In genomic region chr14:37397941-37398215, GRCh38 we compare ENCODE assay signal across 13 cellular contexts.
DNase-seq lines count a peak whose midpoint lies in the region; ATAC-seq and TF ChIP-seq lines count a peak whose summit lies in the region.
"Had no signal": no experiment of that assay in that cellular context is flagged by ENCODE, and none has a peak within 500 bp of the region (broad histone marks: within the 10 kb centered on the region; RNA-seq: fewer than 3 reads in every experiment).

No MANE protein-coding gene starts in this region.

- no peak overlapping the region for H2AK5ac ChIP-seq in H9 (ENCODE audit: insufficient read length, low read length)

- H3K27ac Mint-ChIP-seq in H9, result peak overlapping the region; percentile 49 to 90 (median 86)
- peak overlapping the region; percentile 45 for H3K27ac Mint-ChIP-seq in endodermal cell
- no peak overlapping the region for H3K27ac Mint-ChIP-seq in nephron progenitor cell
- H3K27ac Mint-ChIP-seq: CD4-positive, alpha-beta memory T cell; HFFc6 had no signal

- H2BK120ac ChIP-seq in H9 (ENCODE audit: low read depth, low read length, poor library complexity, severe bottlenecking), result no peak overlapping the region

- DNase-seq in H9 (no peak), endodermal cell (no peak), NCI-H1417 treated with DMSO at 0.1 percent for 48 hours (lab: John Stamatoyannopoulos, UW) (no peak), nephron progenitor cell (no peak)
- DNase-seq: C1 segment of cervical spinal cord; CD4-positive, alpha-beta memory T cell; COR-L47; DND-41; H7; HFFc6 had no signal

- H3K27ac ChIP-seq in H9 (ENCODE audit: insufficient read length, low read depth, low read length) (no peak overlapping the region), KMS-11 (peak overlapping the region; percentile 26; the same call in 1 of the 2 replicates), endodermal cell (ENCODE audit: low read depth, low read length) (no peak overlapping the region)

- H3K4me1 Mint-ChIP-seq in H9 (peaks cover 9 to 11% of the 10 kb centered on the region in 2 experiments), endodermal cell (peaks cover 12% of the 10 kb centered on the region), nephron progenitor cell (no peaks in the 10 kb centered on the region)
- H3K4me1 Mint-ChIP-seq: CD4-positive, alpha-beta memory T cell had no signal

- H2BK5ac ChIP-seq in H9 (ENCODE audit: insufficient read length, low read length), result no peak overlapping the region

- H3K4me3 Mint-ChIP-seq in H9 (no peak overlapping the region), endodermal cell (no peak overlapping the region), nephron progenitor cell (no peak overlapping the region)
- H3K4me3 Mint-ChIP-seq: CD4-positive, alpha-beta memory T cell; HFFc6 had no signal

- H2AFZ ChIP-seq in H9 (ENCODE audit: low read length), result no peak overlapping the region
- peak overlapping the region; percentile 26; the same call in 1 of the 2 replicates for H2AFZ ChIP-seq in KMS-11 (ENCODE audit: low read depth)

- no peak overlapping the region for H3K18ac ChIP-seq in H9 (ENCODE audit: insufficient read length, low read depth, low read length)

- no peak overlapping the region for H3K4ac ChIP-seq in H9 (ENCODE audit: low read depth, low read length)

- no peak overlapping the region for H3K56ac ChIP-seq in H9 (ENCODE audit: insufficient read length, low read depth, low read length)

- H2BK15ac ChIP-seq in H9 (ENCODE audit: low read depth, low read length), result no peak overlapping the region

- no peaks in the 10 kb centered on the region for H3K9me3 ChIP-seq in H9 (ENCODE audit: control insufficient read depth, low read depth, low read length)
- H3K9me3 ChIP-seq in endodermal cell (ENCODE audit: control insufficient read depth, low read length), result peaks cover 43% of the 10 kb centered on the region

- H2BK12ac ChIP-seq in H9 (ENCODE audit: insufficient read length, low read depth, low read length), result no peak overlapping the region

- no peak overlapping the region for H3K9ac ChIP-seq in H9 (ENCODE audit: extremely low read depth, insufficient read length, low read length)
- H3K9ac ChIP-seq in KMS-11, result no peak overlapping the region
- H3K9ac ChIP-seq in endodermal cell (ENCODE audit: extremely low read depth, low read length, poor library complexity, severe bottlenecking), result no peak overlapping the region

- ATAC-seq in HG03095 (IDR thresholded peaks at IDR 0.05; ENCODE audit: unreplicated experiment), result no peak
- ATAC-seq: HCT116 had no signal

- H3K4me2 ChIP-seq in H9 (ENCODE audit: insufficient read depth, insufficient read length, low read length) (no peak overlapping the region), KMS-11 (no peak overlapping the region)

- H3K27me3 ChIP-seq in H9 (ENCODE audit: insufficient read depth, low read length), result no peaks in the 10 kb centered on the region
- H3K27me3 ChIP-seq in KMS-11 (ENCODE audit: insufficient read depth, low read depth), result no peaks in the 10 kb centered on the region
- no peaks in the 10 kb centered on the region for H3K27me3 ChIP-seq in endodermal cell (ENCODE audit: control insufficient read depth, insufficient read depth, low read length, poor library complexity, severe bottlenecking)

- no CpG with 5 or more reads among the region's 3 CpGs for WGBS in H9 (ENCODE audit: extremely low coverage, insufficient read length, low lambda C conversion rate)
- WGBS in endodermal cell (ENCODE audit: insufficient coverage in 1 of 2, insufficient read length in 1 of 2), 2 experiments, result 62 to 100% methylated on average over 1 to 3 of the region's 3 CpGs

- no peak overlapping the region for H4K91ac ChIP-seq in H9 (ENCODE audit: insufficient read length, low read depth, low read length)

- no peaks in the 10 kb centered on the region for H3K4me1 ChIP-seq in H9 (ENCODE audit: insufficient read depth, low read length)
- peaks cover 24% of the 10 kb centered on the region for H3K4me1 ChIP-seq in KMS-11 (ENCODE audit: low read depth, poor library complexity, severe bottlenecking)
- peaks cover 3% of the 10 kb centered on the region for H3K4me1 ChIP-seq in endodermal cell (ENCODE audit: control insufficient read depth, insufficient read depth, low read length)

- H3K36me3 ChIP-seq in KMS-11 (ENCODE audit: insufficient read depth), result no peaks in the 10 kb centered on the region
- peaks cover 4% of the 10 kb centered on the region for H3K36me3 ChIP-seq in endodermal cell (ENCODE audit: control insufficient read depth, insufficient read depth, low read length)

- no peaks in the 10 kb centered on the region for H3K23me2 ChIP-seq in H9 (ENCODE audit: insufficient read length, low read depth, low read length, poor library complexity, severe bottlenecking)

- H3K27me3 Mint-ChIP-seq in H9 (ENCODE audit: low read depth), result no peaks in the 10 kb centered on the region
- H3K27me3 Mint-ChIP-seq in endodermal cell (ENCODE audit: insufficient read depth), result peaks cover 1% of the 10 kb centered on the region
- H3K27me3 Mint-ChIP-seq in nephron progenitor cell (ENCODE audit: low read depth, poor library complexity), result no peaks in the 10 kb centered on the region
- H3K27me3 Mint-ChIP-seq: CD4-positive, alpha-beta memory T cell had no signal

- TF ChIP-seq CTCF in H9 (conservative IDR thresholded peaks at IDR 0.05) (no peak), KMS-11 (conservative IDR thresholded peaks at IDR 0.05; ENCODE audit: low read depth, low read length) (no peak), endodermal cell (conservative IDR thresholded peaks at IDR 0.05) (no peak), nephron progenitor cell (IDR thresholded peaks at IDR 0.05) (no peak)

- H3K14ac ChIP-seq in H9 (ENCODE audit: insufficient read depth, low read length), result no peak overlapping the region

- H3K23ac ChIP-seq in H9 (ENCODE audit: insufficient read length, low read depth, low read length), result no peak overlapping the region

- no peak overlapping the region for H2BK20ac ChIP-seq in H9 (ENCODE audit: low read depth, low read length, poor library complexity, severe bottlenecking)

- H3K36me3 Mint-ChIP-seq in H9 (ENCODE audit: insufficient read depth in 1 of 3, low read depth in 3 of 3) (peaks cover 27 to 40% (median 30%) of the 10 kb centered on the region in 3 experiments), endodermal cell (ENCODE audit: low read depth) (peaks cover 38% of the 10 kb centered on the region), nephron progenitor cell (ENCODE audit: low read depth) (peaks cover 51% of the 10 kb centered on the region)
- H3K36me3 Mint-ChIP-seq: CD4-positive, alpha-beta memory T cell had no signal

- H4K20me1 ChIP-seq in H9 (ENCODE audit: control insufficient read depth, insufficient read depth, insufficient read length) (no peaks in the 10 kb centered on the region), KMS-11 (ENCODE audit: insufficient read depth) (no peaks in the 10 kb centered on the region)

- no peak overlapping the region for H3T11ph ChIP-seq in H9 (ENCODE audit: low read length)

- H4K8ac ChIP-seq in H9 (replicated peaks; ENCODE audit: insufficient read length, low read depth, low read length), result no peak overlapping the region

- H3K4me3 ChIP-seq in KMS-11 (IDR thresholded peaks at IDR 0.05; ENCODE audit: insufficient read depth, low read depth, low read length) (no peak overlapping the region), endodermal cell (ENCODE audit: low read length) (no peak overlapping the region)

- H3K79me2 ChIP-seq in H9 (ENCODE audit: insufficient read depth, low read length), result no peaks in the 10 kb centered on the region
- H3K79me2 ChIP-seq in KMS-11 (ENCODE audit: insufficient read depth, low read depth), result no peaks in the 10 kb centered on the region

- H3K9me3 Mint-ChIP-seq in H9 (peaks cover 23 to 34% of the 10 kb centered on the region in 2 experiments), endodermal cell (peaks cover 44% of the 10 kb centered on the region), nephron progenitor cell (peaks cover 37% of the 10 kb centered on the region)

- H3K79me1 ChIP-seq in H9 (ENCODE audit: insufficient read depth, low read depth, low read length, poor library complexity, severe bottlenecking), result no peaks in the 10 kb centered on the region

- H4K5ac ChIP-seq in H9 (ENCODE audit: insufficient read length, low read depth, low read length), result no peak overlapping the region
